In the genomic region with DNA sequence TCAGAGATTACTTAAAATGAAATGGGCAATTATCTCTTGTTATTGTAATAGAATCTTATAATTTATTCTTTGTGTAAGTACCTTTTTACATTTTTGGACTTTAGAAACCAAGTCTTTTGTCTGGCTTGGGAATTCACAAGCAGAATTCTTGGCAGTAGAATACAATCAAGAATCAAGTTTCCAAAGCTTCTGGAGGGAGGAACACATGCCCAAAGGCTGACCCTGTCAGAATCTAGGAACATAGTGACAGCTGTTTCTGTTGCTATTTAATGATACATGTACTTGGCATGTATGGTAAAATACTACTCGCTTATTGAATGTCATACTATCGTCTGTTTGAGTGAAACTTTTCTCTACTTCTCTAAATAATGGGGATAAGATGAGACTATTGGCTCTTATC, we compare ENCODE assay signal across 1 cellular context.
TF ChIP-seq lines count a peak whose summit lies in the region.

No MANE protein-coding gene starts in this region.

TF ChIP-seq in IMR-90, 13 proteins besides CTCF, POLR2A, EP300 and RAD21 (continued from another document):
- no peak for TF ChIP-seq BHLHE40 (IDR thresholded peaks at IDR 0.05; ENCODE audit: low read depth, low read length)
